9 cellular contexts compared by ENCODE assay signal in the genomic region with DNA sequence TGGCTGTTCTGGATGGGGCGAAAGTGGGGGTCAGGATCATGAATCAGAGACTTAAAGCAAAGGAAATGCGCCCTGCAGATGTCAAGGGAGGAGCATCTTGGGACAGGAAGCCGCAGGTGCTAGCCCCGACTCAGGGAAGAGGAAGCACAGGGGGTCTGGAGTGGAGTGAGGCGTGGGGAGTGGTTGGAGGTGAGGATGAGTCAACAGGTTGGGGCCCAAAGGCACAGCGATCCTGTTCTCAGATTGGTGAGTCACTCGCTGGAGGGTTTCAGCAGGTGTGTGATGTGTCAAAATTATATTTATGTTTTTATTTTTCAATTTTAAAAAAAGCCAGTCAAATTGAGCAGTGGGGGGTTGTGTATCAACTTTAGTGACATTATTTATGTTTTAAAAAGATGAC. TPM values are rescaled to one million over a fixed set of nuclear protein-coding genes. Genes with fewer than 3 reads are reported as not detected.
DNase-seq lines count a peak whose midpoint lies in the region; ATAC-seq and TF ChIP-seq lines count a peak whose summit lies in the region.
"Had no signal": no experiment of that assay in that cellular context is flagged by ENCODE, and none has a peak within 500 bp of the region (broad histone marks: within the 10 kb centered on the region; RNA-seq: fewer than 3 reads in every experiment).

No MANE protein-coding gene starts in this region.

- DNase-seq in CD4-positive, CD25-positive, alpha-beta regulatory T cell, result peak in 1 of 3 donors; percentile 83
- DNase-seq in NCI-H146 (lab: John Stamatoyannopoulos, UW) (peak; percentile 95), activated T-cell treated with anti-CD3 and anti-CD28 coated beads for 4 hours (peak; percentile 56), CD14-positive monocyte (ENCODE audit: low spot score) (no peak), middle frontal gyrus (ENCODE audit: extremely low spot score, low spot score) (no peak)
- peak in 5 of 10 donors; percentile 9 to 67 (median 11) for DNase-seq in naive thymus-derived CD8-positive, alpha-beta T cell
- DNase-seq: IMR-90 had no signal

- peaks cover 16% of the 10 kb centered on the region for H3K27me3 Mint-ChIP-seq in CD4-positive, CD25-positive, alpha-beta regulatory T cell
- H3K27me3 Mint-ChIP-seq in naive thymus-derived CD8-positive, alpha-beta T cell, result peaks cover 0 to 2% (median 1%) of the 10 kb centered on the region in 5 donors
- peaks cover 0 to 10% (median 0%) of the 10 kb centered on the region in 3 donors for H3K27me3 Mint-ChIP-seq in CD14-positive monocyte (ENCODE audit: low read depth in 3 of 3)

- H3K4me1 Mint-ChIP-seq in CD4-positive, CD25-positive, alpha-beta regulatory T cell, result peaks cover 0 to 41% (median 20%) of the 10 kb centered on the region in 4 donors
- peaks cover 18 to 31% (median 28%) of the 10 kb centered on the region in 4 donors for H3K4me1 Mint-ChIP-seq in naive thymus-derived CD8-positive, alpha-beta T cell
- no peaks in the 10 kb centered on the region for H3K4me1 Mint-ChIP-seq in CD14-positive monocyte

- H3K9me3 Mint-ChIP-seq in CD4-positive, CD25-positive, alpha-beta regulatory T cell, result peaks cover 0 to 1% (median 0%) of the 10 kb centered on the region in 7 donors
- no peaks in the 10 kb centered on the region for H3K9me3 Mint-ChIP-seq in naive thymus-derived CD8-positive, alpha-beta T cell
- H3K9me3 Mint-ChIP-seq in CD14-positive monocyte, result peaks cover 0 to 1% (median 0%) of the 10 kb centered on the region in 7 donors

- no peak for TF ChIP-seq CTCF in CD14-positive monocyte (IDR thresholded peaks at IDR 0.05)

- POLR2A ChIA-PET in naive thymus-derived CD8-positive, alpha-beta T cell (lab: Charles Lee), result no interaction called here

- H3K9me3 ChIP-seq in CD4-positive, CD25-positive, alpha-beta regulatory T cell (ENCODE audit: control insufficient read depth in 2 of 2, low read length in 2 of 2), result no peaks in the 10 kb centered on the region

- intact Hi-C loops in CD14-positive monocyte (cut with micrococcal nuclease), result no loop called here

- H3K36me3 ChIP-seq in CD4-positive, CD25-positive, alpha-beta regulatory T cell (ENCODE audit: control insufficient read depth, insufficient read depth, low read length), result no peaks in the 10 kb centered on the region

- no peak overlapping the region for H3K4me3 ChIP-seq in CD4-positive, CD25-positive, alpha-beta regulatory T cell (ENCODE audit: low read depth, low read length)

- ATAC-seq in CD4-positive, CD25-positive, alpha-beta regulatory T cell (ENCODE audit: low read depth in 2 of 2), result peak; percentile 96
- peak; percentile 84 to 86 for ATAC-seq in naive thymus-derived CD8-positive, alpha-beta T cell
- ATAC-seq in HG03097 (IDR thresholded peaks at IDR 0.05; ENCODE audit: low FRiP score, unreplicated experiment) (no peak), GM18870 (IDR thresholded peaks at IDR 0.05; ENCODE audit: unreplicated experiment) (no peak)

- H3K27ac Mint-ChIP-seq in CD4-positive, CD25-positive, alpha-beta regulatory T cell, result peak overlapping the region; percentile 48 to 93 (median 93)
- H3K27ac Mint-ChIP-seq in naive thymus-derived CD8-positive, alpha-beta T cell, result peak overlapping the region in 8 of 10 donors; percentile 41 to 94 (median 75)
- no peak overlapping the region for H3K27ac Mint-ChIP-seq in CD14-positive monocyte

- no peaks in the 10 kb centered on the region for H3K36me3 Mint-ChIP-seq in CD4-positive, CD25-positive, alpha-beta regulatory T cell
- no peaks in the 10 kb centered on the region for H3K36me3 Mint-ChIP-seq in naive thymus-derived CD8-positive, alpha-beta T cell
- H3K36me3 Mint-ChIP-seq in CD14-positive monocyte, result no peaks in the 10 kb centered on the region

- peaks cover 18% of the 10 kb centered on the region for H3K4me1 ChIP-seq in CD4-positive, CD25-positive, alpha-beta regulatory T cell (ENCODE audit: control insufficient read depth, insufficient read depth, low read length, poor library complexity, severe bottlenecking)

- no peak overlapping the region for H3K27ac ChIP-seq in CD4-positive, CD25-positive, alpha-beta regulatory T cell (ENCODE audit: insufficient read depth, low read length, poor library complexity, severe bottlenecking)

- H3K4me3 Mint-ChIP-seq in CD4-positive, CD25-positive, alpha-beta regulatory T cell, result peak overlapping the region; percentile 21 to 79 (median 34)
- peak overlapping the region in 9 of 10 donors; percentile 33 to 70 (median 58) for H3K4me3 Mint-ChIP-seq in naive thymus-derived CD8-positive, alpha-beta T cell
- no peak overlapping the region for H3K4me3 Mint-ChIP-seq in CD14-positive monocyte

- no peaks in the 10 kb centered on the region for H3K27me3 ChIP-seq in CD4-positive, CD25-positive, alpha-beta regulatory T cell (ENCODE audit: control insufficient read depth, insufficient read depth, low read length)

RNA-seq across cellular contexts. Expression of gene PACSIN1, which starts 19.0 kb away (rescaled TPM):
- 1.7 TPM for total RNA-seq in CD4-positive, CD25-positive, alpha-beta regulatory T cell
- polyA plus RNA-seq in CD4-positive, CD25-positive, alpha-beta regulatory T cell, result under 1 TPM; 0.14 to 0.81 (median 0.27) TPM
- under 1 TPM; 0.41 to 0.47 TPM for total RNA-seq in naive thymus-derived CD8-positive, alpha-beta T cell
- under 1 TPM; 0.06 to 0.82 (median 0.07) TPM for polyA plus RNA-seq in naive thymus-derived CD8-positive, alpha-beta T cell
- polyA plus RNA-seq in CD14-positive monocyte, result not detected
- total RNA-seq: IMR-90 had no signal

RNA-seq across cellular contexts. Expression of gene RPS10, which starts 59.0 kb away (rescaled TPM):
- 1,546 TPM for total RNA-seq in CD4-positive, CD25-positive, alpha-beta regulatory T cell
- polyA plus RNA-seq in CD4-positive, CD25-positive, alpha-beta regulatory T cell, result 1,000 to 10,000 TPM; 1,432 to 2,034 (median 1,717) TPM
- total RNA-seq in naive thymus-derived CD8-positive, alpha-beta T cell, result 1,000 to 10,000 TPM; 2,574 to 2,591 TPM
- 1,000 to 10,000 TPM; 2,314 to 2,962 (median 2,356) TPM for polyA plus RNA-seq in naive thymus-derived CD8-positive, alpha-beta T cell
- polyA plus RNA-seq in CD14-positive monocyte, result 1,000 to 10,000 TPM in 1 of 2 donors, 100 to 1,000 TPM in 1; 645 to 1,054 TPM

Comparison
In these comparisons a context has a peak if more than half of its experiments do, and no peak if none do; other contexts are left out.
1. ATAC-seq: peak in CD4-positive, CD25-positive, alpha-beta regulatory T cell (2 of 2) and naive thymus-derived CD8-positive, alpha-beta T cell (2 of 2); none in HG03097 (single experiment) and GM18870 (single experiment).
2. DNase-seq: peak in NCI-H146 (single experiment) and activated T-cell treated with anti-CD3 and anti-CD28 coated beads for 4 hours (single experiment); none in CD14-positive monocyte (single experiment) and middle frontal gyrus (single experiment).
3. H3K27ac Mint-ChIP-seq: peak in CD4-positive, CD25-positive, alpha-beta regulatory T cell (3 of 3) and naive thymus-derived CD8-positive, alpha-beta T cell (8 of 10); none in CD14-positive monocyte (0 of 7).
4. H3K4me3 Mint-ChIP-seq: peak in CD4-positive, CD25-positive, alpha-beta regulatory T cell (4 of 4) and naive thymus-derived CD8-positive, alpha-beta T cell (9 of 10); none in CD14-positive monocyte (0 of 2).